Comparison of ENCODE assay signal across 1 cellular context in genomic region chr11:62678770-62679696, GRCh38.
A peak's percentile ranks its signal among the peaks of the same experiment; 100 is the strongest.
TF ChIP-seq lines count a peak whose summit lies in the region.

A gene with protein sequence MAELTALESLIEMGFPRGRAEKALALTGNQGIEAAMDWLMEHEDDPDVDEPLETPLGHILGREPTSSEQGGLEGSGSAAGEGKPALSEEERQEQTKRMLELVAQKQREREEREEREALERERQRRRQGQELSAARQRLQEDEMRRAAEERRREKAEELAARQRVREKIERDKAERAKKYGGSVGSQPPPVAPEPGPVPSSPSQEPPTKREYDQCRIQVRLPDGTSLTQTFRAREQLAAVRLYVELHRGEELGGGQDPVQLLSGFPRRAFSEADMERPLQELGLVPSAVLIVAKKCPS (minus strand): TSS chr11:62679073. CDS start chr11:62678923, 150 bp downstream.

TF ChIP-seq in HepG2, 621 proteins besides CTCF, POLR2A, EP300 and RAD21 (continued from another document):
- TF ChIP-seq PRDM10 (CRISPR knock-in tag; IDR thresholded peaks at IDR 0.05; ENCODE audit: low read depth) = peak; percentile 27; the same call in 1 of the 2 replicates
- peak; percentile 57; the same call in 1 of the 2 replicates for TF ChIP-seq FOXO1 (CRISPR knock-in tag; IDR thresholded peaks at IDR 0.05)
- no peak for TF ChIP-seq ATAD3A (CRISPR knock-in tag; IDR thresholded peaks at IDR 0.05)
- TF ChIP-seq, protein P1, sequence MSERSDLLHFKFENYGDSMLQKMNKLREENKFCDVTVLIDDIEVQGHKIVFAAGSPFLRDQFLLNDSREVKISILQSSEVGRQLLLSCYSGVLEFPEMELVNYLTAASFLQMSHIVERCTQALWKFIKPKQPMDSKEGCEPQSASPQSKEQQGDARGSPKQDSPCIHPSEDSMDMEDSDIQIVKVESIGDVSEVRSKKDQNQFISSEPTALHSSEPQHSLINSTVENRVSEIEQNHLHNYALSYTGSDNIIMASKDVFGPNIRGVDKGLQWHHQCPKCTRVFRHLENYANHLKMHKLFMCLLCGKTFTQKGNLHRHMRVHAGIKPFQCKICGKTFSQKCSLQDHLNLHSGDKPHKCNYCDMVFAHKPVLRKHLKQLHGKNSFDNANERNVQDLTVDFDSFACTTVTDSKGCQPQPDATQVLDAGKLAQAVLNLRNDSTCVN (CRISPR knock-in tag; IDR thresholded peaks at IDR 0.05; ENCODE audit: borderline replicate concordance) = peak; percentile 77
- no peak for TF ChIP-seq ZNF557 (CRISPR knock-in tag; IDR thresholded peaks at IDR 0.05)
- peak; percentile 51 to 84; a peak in 3 of 4 replicates for TF ChIP-seq HMGXB4 (CRISPR knock-in tag; IDR thresholded peaks at IDR 0.05; ENCODE audit: borderline replicate concordance in 1 of 2, low read depth in 1 of 2)
- TF ChIP-seq PAF1 (CRISPR knock-in tag; IDR thresholded peaks at IDR 0.05) = no peak
- TF ChIP-seq ZNF142 (CRISPR knock-in tag; IDR thresholded peaks at IDR 0.05) = peak; percentile 76; the same call in 1 of the 2 replicates
- TF ChIP-seq, protein P2, sequence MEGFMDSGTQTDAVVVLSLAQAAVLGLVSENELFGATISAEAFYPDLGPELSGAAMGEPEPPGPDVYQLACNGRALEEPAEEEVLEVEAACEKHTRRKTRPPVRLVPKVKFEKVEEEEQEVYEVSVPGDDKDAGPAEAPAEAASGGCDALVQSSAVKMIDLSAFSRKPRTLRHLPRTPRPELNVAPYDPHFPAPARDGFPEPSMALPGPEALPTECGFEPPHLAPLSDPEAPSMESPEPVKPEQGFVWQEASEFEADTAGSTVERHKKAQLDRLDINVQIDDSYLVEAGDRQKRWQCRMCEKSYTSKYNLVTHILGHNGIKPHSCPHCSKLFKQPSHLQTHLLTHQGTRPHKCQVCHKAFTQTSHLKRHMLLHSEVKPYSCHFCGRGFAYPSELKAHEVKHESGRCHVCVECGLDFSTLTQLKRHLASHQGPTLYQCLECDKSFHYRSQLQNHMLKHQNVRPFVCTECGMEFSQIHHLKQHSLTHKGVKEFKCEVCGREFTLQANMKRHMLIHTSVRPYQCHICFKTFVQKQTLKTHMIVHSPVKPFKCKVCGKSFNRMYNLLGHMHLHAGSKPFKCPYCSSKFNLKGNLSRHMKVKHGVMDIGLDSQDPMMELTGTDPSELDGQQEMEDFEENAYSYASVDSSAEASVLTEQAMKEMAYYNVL (CRISPR knock-in tag; IDR thresholded peaks at IDR 0.05; ENCODE audit: borderline replicate concordance) = peak; percentile 66; the same call in 1 of the 2 replicates
- no peak for TF ChIP-seq ZNF850 (CRISPR knock-in tag; conservative IDR thresholded peaks at IDR 0.05)
- peak; percentile 61; the same call in 1 of the 2 replicates for TF ChIP-seq ZNF746 (CRISPR knock-in tag; IDR thresholded peaks at IDR 0.05)
- no peak for TF ChIP-seq NCOA5 (CRISPR knock-in tag; IDR thresholded peaks at IDR 0.05)
- no peak; the same call in 1 of the 2 replicates for TF ChIP-seq TGIF2 (CRISPR knock-in tag; IDR thresholded peaks at IDR 0.05)
- TF ChIP-seq HNF1A (IDR thresholded peaks at IDR 0.05; ENCODE audit: low read depth) = no peak
- no peak for TF ChIP-seq HNF1A (CRISPR knock-in tag; IDR thresholded peaks at IDR 0.05; ENCODE audit: borderline replicate concordance)
- 0 out of 2 replicates have a peak, but pooled peaks have one; percentile 50 for TF ChIP-seq ZNF546 (CRISPR knock-in tag; conservative IDR thresholded peaks at IDR 0.05)
- TF ChIP-seq, protein P3, sequence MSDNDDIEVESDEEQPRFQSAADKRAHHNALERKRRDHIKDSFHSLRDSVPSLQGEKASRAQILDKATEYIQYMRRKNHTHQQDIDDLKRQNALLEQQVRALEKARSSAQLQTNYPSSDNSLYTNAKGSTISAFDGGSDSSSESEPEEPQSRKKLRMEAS (IDR thresholded peaks at IDR 0.05) = peak; percentile 90
